10 cellular contexts compared by ENCODE assay signal in the genomic region with DNA sequence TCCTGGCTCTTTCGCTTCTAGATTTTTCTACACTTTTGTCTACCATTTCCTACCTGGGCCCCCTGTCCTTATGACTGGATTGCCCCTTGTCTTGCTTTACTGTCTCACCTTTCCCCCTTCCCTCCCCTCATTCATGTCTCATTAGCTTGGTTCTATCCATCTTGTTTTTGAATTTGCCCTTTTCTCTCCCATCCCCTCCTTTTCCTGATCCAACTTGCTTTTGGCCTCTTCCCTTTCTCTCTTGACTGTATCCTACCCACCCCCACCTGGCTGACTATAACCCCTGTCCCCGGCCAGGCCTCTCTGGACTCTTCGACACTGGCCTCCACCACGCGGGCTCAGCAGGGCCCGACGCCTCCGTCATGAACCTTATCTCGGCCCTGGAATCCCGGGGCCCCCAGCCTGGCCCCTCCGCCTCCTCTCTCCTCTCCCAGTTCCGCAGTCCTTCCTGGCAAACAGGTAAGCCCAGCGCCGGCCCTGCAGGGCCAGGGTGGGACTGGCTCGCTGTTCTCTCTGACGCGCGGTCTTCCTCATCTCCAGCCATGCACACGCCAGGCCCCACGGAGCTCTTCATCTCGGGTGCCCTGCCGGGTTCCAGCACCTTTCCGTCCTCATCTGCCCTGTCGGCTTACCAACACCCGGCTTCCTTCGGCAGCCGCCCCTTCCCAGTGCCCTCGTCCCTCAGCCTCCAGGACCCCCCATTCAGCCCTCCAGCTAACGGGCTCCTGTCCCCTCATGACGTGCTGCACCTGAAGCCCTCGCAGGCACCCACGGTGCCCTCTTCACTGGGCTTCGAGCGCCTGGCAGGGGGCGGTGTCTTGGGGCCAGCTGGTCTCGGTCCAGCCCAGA. TPM values are rescaled to one million over a fixed set of nuclear protein-coding genes. Genes with fewer than 3 reads are reported as not detected.
A peak's percentile ranks its signal among the peaks of the same experiment; 100 is the strongest.
DNase-seq lines count a peak whose midpoint lies in the region; ATAC-seq lines count a peak whose summit lies in the region.
"Had no signal": no experiment of that assay in that cellular context is flagged by ENCODE, and none has a peak within 500 bp of the region (broad histone marks: within the 10 kb centered on the region; RNA-seq: fewer than 3 reads in every experiment).

No MANE protein-coding gene starts in this region.

- no peak for DNase-seq in activated CD4-positive, alpha-beta T cell treated with anti-CD3 and anti-CD28 coated beads, Interleukin-2, amount 10 ng/mL, durations not matched to agents 24 days and 14 days
- no peak for DNase-seq in activated CD4-positive, alpha-beta T cell treated with anti-CD3 and anti-CD28 coated beads, Interleukin-2, amount 50 U/mL, for 48 hours
- no peak for DNase-seq in activated CD8-positive, alpha-beta T cell treated with anti-CD3 and anti-CD28 coated beads, Interleukin-2, amount 10 ng/mL, durations not matched to agents 7 days and 5 days
- DNase-seq in NCI-H226: no peak
- DNase-seq: ACHN, GOT3 had no signal

- H3K4me1 Mint-ChIP-seq in activated CD4-positive, alpha-beta T cell treated with anti-CD3 and anti-CD28 coated beads, Interleukin-2, amount 10 ng/mL, durations not matched to agents 24 days and 14 days: peaks cover 26% of the 10 kb centered on the region
- peaks cover 27% of the 10 kb centered on the region for H3K4me1 Mint-ChIP-seq in activated CD8-positive, alpha-beta T cell treated with anti-CD3 and anti-CD28 coated beads, Interleukin-2, amount 10 ng/mL, durations not matched to agents 7 days and 5 days (ENCODE audit: low read depth)

- H3K4me3 Mint-ChIP-seq in activated CD4-positive, alpha-beta T cell treated with anti-CD3 and anti-CD28 coated beads, Interleukin-2, amount 10 ng/mL, durations not matched to agents 24 days and 14 days: peak overlapping the region; percentile 88
- H3K4me3 Mint-ChIP-seq in activated CD8-positive, alpha-beta T cell treated with anti-CD3 and anti-CD28 coated beads, Interleukin-2, amount 10 ng/mL, durations not matched to agents 7 days and 5 days: peak overlapping the region; percentile 80

- POLR2A ChIA-PET in activated CD8-positive, alpha-beta T cell treated with anti-CD3 and anti-CD28 coated beads, Interleukin-2, amount 10 ng/mL, durations not matched to agents 7 days and 5 days (lab: Charles Lee): interaction anchor here (1.7 kb wide), 1 partner anchor 14 kb away, joined by 4 read pairs; the partner anchor contains the start of gene NOSIP

- H3K4me1 ChIP-seq in iPS-18a (ENCODE audit: control insufficient read depth, low read depth, low read length) (peaks cover 9% of the 10 kb centered on the region), stomach smooth muscle (ENCODE audit: control insufficient read depth, insufficient read depth, low read length) (peaks cover 30% of the 10 kb centered on the region)

- no peaks in the 10 kb centered on the region for H3K27me3 ChIP-seq in iPS-18a (ENCODE audit: control insufficient read depth, insufficient read depth, low read length)
- H3K27me3 ChIP-seq in stomach smooth muscle (ENCODE audit: control insufficient read depth in 1 of 2, insufficient read depth in 2 of 2, low read length in 2 of 2): no peaks in the 10 kb centered on the region

- peaks cover 3% of the 10 kb centered on the region for H3K27me3 Mint-ChIP-seq in activated CD4-positive, alpha-beta T cell treated with anti-CD3 and anti-CD28 coated beads, Interleukin-2, amount 10 ng/mL, durations not matched to agents 24 days and 14 days
- no peaks in the 10 kb centered on the region for H3K27me3 Mint-ChIP-seq in activated CD8-positive, alpha-beta T cell treated with anti-CD3 and anti-CD28 coated beads, Interleukin-2, amount 10 ng/mL, durations not matched to agents 7 days and 5 days (ENCODE audit: low read depth)

- intact Hi-C loops in activated CD4-positive, alpha-beta T cell treated with anti-CD3 and anti-CD28 coated beads, Interleukin-2, amount 10 ng/mL, durations not matched to agents 24 days and 14 days (cut with micrococcal nuclease): loop anchor here (5.0 kb wide), 1 partner anchor 333 kb away; the partner anchor contains the start of genes ATF5 and NUP62

- H3K27ac Mint-ChIP-seq in activated CD4-positive, alpha-beta T cell treated with anti-CD3 and anti-CD28 coated beads, Interleukin-2, amount 10 ng/mL, durations not matched to agents 24 days and 14 days: peak overlapping the region; percentile 82
- H3K27ac Mint-ChIP-seq in activated CD8-positive, alpha-beta T cell treated with anti-CD3 and anti-CD28 coated beads, Interleukin-2, amount 10 ng/mL, durations not matched to agents 7 days and 5 days: peak overlapping the region; percentile 82

- H3K9me3 Mint-ChIP-seq in activated CD4-positive, alpha-beta T cell treated with anti-CD3 and anti-CD28 coated beads, Interleukin-2, amount 10 ng/mL, durations not matched to agents 24 days and 14 days: no peaks in the 10 kb centered on the region
- H3K9me3 Mint-ChIP-seq in activated CD8-positive, alpha-beta T cell treated with anti-CD3 and anti-CD28 coated beads, Interleukin-2, amount 10 ng/mL, durations not matched to agents 7 days and 5 days (ENCODE audit: insufficient read depth): no peaks in the 10 kb centered on the region

- peaks cover 22% of the 10 kb centered on the region for H3K36me3 Mint-ChIP-seq in activated CD4-positive, alpha-beta T cell treated with anti-CD3 and anti-CD28 coated beads, Interleukin-2, amount 10 ng/mL, durations not matched to agents 24 days and 14 days (ENCODE audit: low read depth)
- peaks cover 30% of the 10 kb centered on the region for H3K36me3 Mint-ChIP-seq in activated CD8-positive, alpha-beta T cell treated with anti-CD3 and anti-CD28 coated beads, Interleukin-2, amount 10 ng/mL, durations not matched to agents 7 days and 5 days (ENCODE audit: low read depth)

- H3K9ac ChIP-seq in iPS-18a (ENCODE audit: low read length): no peak overlapping the region
- peak overlapping the region in 1 of 2 donors; percentile 19 for H3K9ac ChIP-seq in stomach smooth muscle (ENCODE audit: low read length in 2 of 2)

- H3K9me3 ChIP-seq in iPS-18a (ENCODE audit: control insufficient read depth, low read depth, low read length) (no peaks in the 10 kb centered on the region), stomach smooth muscle (ENCODE audit: control insufficient read depth in 2 of 2, low read length in 2 of 2) (no peaks in the 10 kb centered on the region)

- peak overlapping the region; percentile 29 for H3K4me3 ChIP-seq in iPS-18a (ENCODE audit: low read length)
- H3K4me3 ChIP-seq in stomach smooth muscle (ENCODE audit: low read length in 2 of 2): no peak overlapping the region

- H3K27ac ChIP-seq in iPS-18a (ENCODE audit: low read length) (no peak overlapping the region), stomach smooth muscle (ENCODE audit: low read length) (peak overlapping the region; percentile 83)

- H3K36me3 ChIP-seq in iPS-18a (ENCODE audit: control insufficient read depth, low read depth, low read length) (peaks cover 35% of the 10 kb centered on the region), stomach smooth muscle (ENCODE audit: control insufficient read depth in 2 of 2, insufficient read depth in 2 of 2, low read length in 2 of 2) (peaks cover 12 to 21% of the 10 kb centered on the region in 2 donors)

- ATAC-seq in activated CD8-positive, alpha-beta T cell treated with anti-CD3 and anti-CD28 coated beads, Interleukin-2, amount 10 ng/mL, durations not matched to agents 7 days and 5 days: no peak
- ATAC-seq in GM21515 (IDR thresholded peaks at IDR 0.05; ENCODE audit: unreplicated experiment) (no peak), HG02588 (IDR thresholded peaks at IDR 0.05; ENCODE audit: unreplicated experiment) (no peak)

- CTCF ChIA-PET in activated CD8-positive, alpha-beta T cell treated with anti-CD3 and anti-CD28 coated beads, Interleukin-2, amount 10 ng/mL, durations not matched to agents 7 days and 5 days (lab: Charles Lee): interaction anchor here (1.5 kb wide), 1 partner anchor 84 kb away, joined by 4 read pairs; no protein-coding TSS in a partner anchor

RNA-seq across cellular contexts. Expression of gene PRR12, which starts 3.4 kb away (rescaled TPM):
- 31.1 and 32.7 TPM in 2 replicates for total RNA-seq in activated CD4-positive, alpha-beta T cell treated with anti-CD3 and anti-CD28 coated beads, Interleukin-2, amount 10 ng/mL, durations not matched to agents 24 days and 14 days
- total RNA-seq in activated CD8-positive, alpha-beta T cell treated with anti-CD3 and anti-CD28 coated beads, Interleukin-2, amount 10 ng/mL, durations not matched to agents 7 days and 5 days: 10 to 100 TPM; 39.4 to 39.9 TPM

RNA-seq across cellular contexts. Expression of gene PRRG2, which starts 13.3 kb away (rescaled TPM):
- total RNA-seq in activated CD4-positive, alpha-beta T cell treated with anti-CD3 and anti-CD28 coated beads, Interleukin-2, amount 10 ng/mL, durations not matched to agents 24 days and 14 days: 0.56 and 1.0 TPM in 2 replicates
- 1 to 10 TPM; 1.5 to 1.9 TPM for total RNA-seq in activated CD8-positive, alpha-beta T cell treated with anti-CD3 and anti-CD28 coated beads, Interleukin-2, amount 10 ng/mL, durations not matched to agents 7 days and 5 days

RNA-seq across cellular contexts. Expression of gene NOSIP, which starts 14.0 kb away (rescaled TPM):
- total RNA-seq in activated CD4-positive, alpha-beta T cell treated with anti-CD3 and anti-CD28 coated beads, Interleukin-2, amount 10 ng/mL, durations not matched to agents 24 days and 14 days: 66.1 and 68.5 TPM in 2 replicates
- 100 to 1,000 TPM; 147 to 159 TPM for total RNA-seq in activated CD8-positive, alpha-beta T cell treated with anti-CD3 and anti-CD28 coated beads, Interleukin-2, amount 10 ng/mL, durations not matched to agents 7 days and 5 days

RNA-seq across cellular contexts. Expression of gene RRAS, which starts 45.6 kb away (rescaled TPM):
- total RNA-seq in activated CD4-positive, alpha-beta T cell treated with anti-CD3 and anti-CD28 coated beads, Interleukin-2, amount 10 ng/mL, durations not matched to agents 24 days and 14 days: 4.1 and 5.0 TPM in 2 replicates
- total RNA-seq in activated CD8-positive, alpha-beta T cell treated with anti-CD3 and anti-CD28 coated beads, Interleukin-2, amount 10 ng/mL, durations not matched to agents 7 days and 5 days: 1 to 10 TPM; 8.1 to 8.4 TPM

RNA-seq across cellular contexts. Expression of gene SCAF1, which starts 47.6 kb away (rescaled TPM):
- total RNA-seq in activated CD4-positive, alpha-beta T cell treated with anti-CD3 and anti-CD28 coated beads, Interleukin-2, amount 10 ng/mL, durations not matched to agents 24 days and 14 days: 75.0 and 84.9 TPM in 2 replicates
- 10 to 100 TPM; 61.0 to 64.1 TPM for total RNA-seq in activated CD8-positive, alpha-beta T cell treated with anti-CD3 and anti-CD28 coated beads, Interleukin-2, amount 10 ng/mL, durations not matched to agents 7 days and 5 days
